In the genomic region with DNA sequence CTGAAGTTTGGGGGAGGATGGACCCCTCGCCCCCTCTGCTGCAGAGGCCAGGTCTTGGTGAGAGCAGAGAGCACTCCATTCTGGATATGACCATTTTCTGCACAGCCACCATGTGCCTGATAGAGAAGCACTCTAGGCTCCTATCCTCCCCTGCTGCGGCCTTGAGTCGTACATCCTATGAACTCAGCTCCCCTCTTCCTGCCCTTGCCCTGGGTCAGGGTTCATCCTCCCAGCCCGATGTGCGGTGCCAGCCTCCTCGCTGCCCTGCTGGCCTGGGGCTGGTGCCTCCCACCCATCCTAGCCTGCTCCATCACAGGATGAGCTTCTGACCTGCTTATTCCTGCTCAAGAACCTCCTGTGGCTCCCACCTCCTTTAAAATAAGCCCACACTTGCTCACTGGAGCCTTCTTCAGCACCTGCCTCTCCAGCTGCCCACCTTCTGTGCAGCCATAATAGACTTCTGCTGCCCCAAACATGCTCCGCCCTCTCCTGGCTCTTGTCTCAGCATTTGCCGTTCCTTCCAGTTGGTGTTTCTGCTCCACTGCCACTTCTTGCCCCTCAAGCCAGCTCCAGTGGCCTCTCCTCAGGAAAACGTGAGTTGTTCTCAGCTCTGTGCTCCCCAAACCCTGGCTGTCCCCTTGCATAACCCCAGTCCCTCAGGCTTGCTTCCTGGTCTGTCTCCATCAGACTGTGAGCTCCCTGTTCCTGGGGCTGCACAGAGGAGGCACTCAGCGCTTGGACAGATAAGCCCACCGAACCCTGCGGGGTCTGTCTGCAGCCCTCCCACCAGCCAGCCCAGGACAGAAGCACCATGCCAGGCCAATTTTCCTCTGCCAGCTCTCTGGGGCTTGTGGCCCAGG, we compare ENCODE assay signal across 14 cellular contexts. TPM values are rescaled to one million over a fixed set of nuclear protein-coding genes. Genes with fewer than 3 reads are reported as not detected.
"Had no signal": no experiment of that assay in that cellular context is flagged by ENCODE, and none has a peak within 500 bp of the region (broad histone marks: within the 10 kb centered on the region; RNA-seq: fewer than 3 reads in every experiment).

No MANE protein-coding gene starts in this region.

- H3K27me3 ChIP-seq: gastroesophageal sphincter, uterus had no signal

- DNase-seq: activated CD4-positive, alpha-beta T cell treated with anti-CD3 and anti-CD28 coated beads, Interleukin-2, amount 50 U/mL, for 48 hours; caudate nucleus; islet precursor cell; naive thymus-derived CD4-positive, alpha-beta T cell; retina; stimulated activated CD4-positive, alpha-beta T cell treated with anti-CD3 and anti-CD28 coated beads, Interleukin-2, amount 100 ng/mL, for 48 hours; uterus; WERI-Rb-1 had no signal

- H3K4me1 ChIP-seq: gastroesophageal sphincter, uterus had no signal

- H3K4me3 ChIP-seq: gastroesophageal sphincter, uterus had no signal

- H3K27ac ChIP-seq: gastroesophageal sphincter, uterus, WERI-Rb-1 had no signal

- H3K36me3 ChIP-seq: gastroesophageal sphincter, uterus, WERI-Rb-1 had no signal

- ATAC-seq: gastroesophageal sphincter; left lobe of liver; naive thymus-derived CD4-positive, alpha-beta T cell; stimulated activated memory B cell treated with anti-CD40 and anti-IgM and Interleukin-4, amounts not matched to agents 10 μg/mL and 1 μg/mL and 100 μg/mL, for 72 hours had no signal

- H3K9me3 ChIP-seq: gastroesophageal sphincter, uterus had no signal

RNA-seq across cellular contexts. Expression of a gene that starts 44.3 kb away (rescaled TPM):
- total RNA-seq: activated T-helper 2 cell treated with anti-CD3 and anti-CD28 coated beads, Interferon-gamma antibody, Interleukin-2, Interleukin-4, amounts not matched to agents 10 μg/mL and 5 μg/mL and 100 μg/mL, durations not matched to agents 14 hours and 24 hours and 36 hours; left lobe of liver; lung microvascular endothelial cell; mononuclear cell; naive thymus-derived CD4-positive, alpha-beta T cell had no signal
- polyA plus RNA-seq: naive thymus-derived CD4-positive, alpha-beta T cell had no signal
